In the genomic region with DNA sequence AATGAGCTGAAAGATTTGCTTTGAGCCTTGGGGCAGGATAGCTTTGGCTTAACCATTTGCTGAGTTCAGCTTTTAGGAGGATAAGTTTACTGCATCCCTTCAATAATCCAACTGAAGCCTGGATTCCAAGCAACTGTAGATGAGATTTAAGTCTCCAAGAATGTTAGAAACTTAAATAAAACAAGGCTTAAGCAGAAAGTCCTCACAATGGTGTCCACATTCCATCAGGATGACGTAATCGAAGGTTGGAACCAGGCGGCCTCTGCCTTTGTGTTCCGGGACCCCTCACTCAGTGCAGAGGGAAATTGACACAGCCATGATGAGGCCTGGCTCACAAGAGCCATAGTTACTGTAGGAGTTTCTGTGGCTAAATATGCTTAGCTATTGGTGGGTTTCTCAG, we compare ENCODE assay signal across 17 cellular contexts.
DNase-seq lines count a peak whose midpoint lies in the region; ATAC-seq and TF ChIP-seq lines count a peak whose summit lies in the region.
"Had no signal": no experiment of that assay in that cellular context is flagged by ENCODE, and none has a peak within 500 bp of the region (broad histone marks: within the 10 kb centered on the region; RNA-seq: fewer than 3 reads in every experiment).

No MANE protein-coding gene starts in this region.

- H3K9me3 Mint-ChIP-seq in neural crest cell = peaks cover 5% of the 10 kb centered on the region
- no peaks in the 10 kb centered on the region for H3K9me3 Mint-ChIP-seq in effector memory CD8-positive, alpha-beta T cell

- H3K4me3 Mint-ChIP-seq in neural crest cell = no peak overlapping the region
- no peak overlapping the region for H3K4me3 Mint-ChIP-seq in effector memory CD8-positive, alpha-beta T cell

- no peak overlapping the region for H3K4me3 ChIP-seq in SJCRH30
- no peak overlapping the region for H3K4me3 ChIP-seq in fibroblast of pulmonary artery (replicated peaks; ENCODE audit: low read depth, low read length)
- H3K4me3 ChIP-seq: esophagus muscularis mucosa, left ventricle myocardium inferior, testis had no signal

- no peaks in the 10 kb centered on the region for H3K36me3 ChIP-seq in SJCRH30
- H3K36me3 ChIP-seq: BE2C, esophagus muscularis mucosa, left ventricle myocardium inferior had no signal

- TF ChIP-seq CTCF in fibroblast of pulmonary artery (IDR thresholded peaks at IDR 0.05; ENCODE audit: low read length, missing control alignments) (no peak), neural crest cell (conservative IDR thresholded peaks at IDR 0.05) (no peak)

- H3K4me1 ChIP-seq in SJCRH30 = peaks cover 41% of the 10 kb centered on the region
- H3K4me1 ChIP-seq: BE2C, testis had no signal

- H3K36me3 Mint-ChIP-seq in neural crest cell (ENCODE audit: low read depth) = peaks cover 2% of the 10 kb centered on the region
- H3K36me3 Mint-ChIP-seq in effector memory CD8-positive, alpha-beta T cell (ENCODE audit: insufficient read depth) = peaks cover 4% of the 10 kb centered on the region

- H3K27ac Mint-ChIP-seq in neural crest cell (ENCODE audit: unreplicated experiment) = peak overlapping the region; percentile 90
- H3K27ac Mint-ChIP-seq in effector memory CD8-positive, alpha-beta T cell = no peak overlapping the region

- peak; percentile 32 for DNase-seq in G401 (ENCODE audit: low spot score)
- DNase-seq in SJCRH30 = peak; percentile 88 to 92
- DNase-seq in fibroblast of pulmonary artery (ENCODE audit: low read depth) = peak; percentile 42
- DNase-seq in neural crest cell (ENCODE audit: low read depth, low spot score) = peak; percentile 36
- DNase-seq in effector CD4-positive, alpha-beta T cell = no peak
- no peak for DNase-seq in effector memory CD8-positive, alpha-beta T cell
- DNase-seq: activated CD8-positive, alpha-beta memory T cell treated with anti-CD3 and anti-CD28 coated beads, Interleukin-2, amount 50 U/mL, for 48 hours; aorta; BE2C; GF-D8; left ventricle myocardium inferior; NCI-H2081; right cardiac atrium; testis had no signal

- H3K27ac ChIP-seq in SJCRH30 = peak overlapping the region; percentile 17; the same call in 1 of the 2 replicates
- H3K27ac ChIP-seq: esophagus muscularis mucosa, left ventricle myocardium inferior, testis had no signal

- ATAC-seq in effector memory CD8-positive, alpha-beta T cell (replicated peaks) = no peak
- ATAC-seq in GM21717 (IDR thresholded peaks at IDR 0.05; ENCODE audit: unreplicated experiment) (no peak), HG03095 (IDR thresholded peaks at IDR 0.05; ENCODE audit: unreplicated experiment) (no peak)
- ATAC-seq: right cardiac atrium had no signal

- H3K4me1 Mint-ChIP-seq in neural crest cell = peaks cover 22% of the 10 kb centered on the region
- peaks cover 13 to 30% of the 10 kb centered on the region in 2 donors for H3K4me1 Mint-ChIP-seq in effector memory CD8-positive, alpha-beta T cell (ENCODE audit: low read depth in 2 of 2)

- in situ Hi-C loops in G401 (cut with HindIII; ENCODE audit: low sequenced_read_pairs) = no loop called here

- H3K27me3 Mint-ChIP-seq in neural crest cell (ENCODE audit: low read depth) = no peaks in the 10 kb centered on the region
- peaks cover 76 to 83% of the 10 kb centered on the region in 2 donors for H3K27me3 Mint-ChIP-seq in effector memory CD8-positive, alpha-beta T cell

- no peaks in the 10 kb centered on the region for H3K9me3 ChIP-seq in SJCRH30 (replicated peaks)
- H3K9me3 ChIP-seq: BE2C, esophagus muscularis mucosa, left ventricle myocardium inferior, testis had no signal

- no peaks in the 10 kb centered on the region for H3K27me3 ChIP-seq in SJCRH30
- H3K27me3 ChIP-seq: BE2C, esophagus muscularis mucosa, testis had no signal

Comparison
In these comparisons a context has a peak if more than half of its experiments do, and no peak if none do; other contexts are left out.
1. DNase-seq: peak in G401 (single experiment), SJCRH30 (2 of 2), fibroblast of pulmonary artery (single experiment) and neural crest cell (single experiment); none in effector CD4-positive, alpha-beta T cell (single experiment) and effector memory CD8-positive, alpha-beta T cell (0 of 3).